ENCODE assay signal across 1 cellular context in the genomic region with DNA sequence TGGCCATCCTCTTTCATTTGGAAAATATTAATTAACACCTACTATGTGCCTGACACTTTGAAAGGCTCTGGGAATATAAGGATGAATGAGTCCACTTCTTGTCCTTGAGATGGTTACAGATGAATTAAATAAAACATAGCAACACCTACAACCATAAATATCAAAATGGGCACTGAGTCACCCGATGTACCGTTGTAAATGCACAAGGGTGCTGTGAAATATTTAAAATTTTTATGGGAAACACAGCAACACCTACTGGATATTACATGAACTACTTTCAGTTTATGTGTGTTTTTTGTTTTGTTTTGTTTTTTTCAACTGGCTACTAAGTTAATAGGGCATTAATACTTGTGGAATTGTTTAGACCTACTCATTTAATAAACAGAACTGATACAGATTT.
TF ChIP-seq lines count a peak whose summit lies in the region.

No MANE protein-coding gene starts in this region.

TF ChIP-seq in GM23338, 12 proteins besides CTCF, POLR2A, EP300 and RAD21 (continued from another document):
- TF ChIP-seq, protein P1, sequence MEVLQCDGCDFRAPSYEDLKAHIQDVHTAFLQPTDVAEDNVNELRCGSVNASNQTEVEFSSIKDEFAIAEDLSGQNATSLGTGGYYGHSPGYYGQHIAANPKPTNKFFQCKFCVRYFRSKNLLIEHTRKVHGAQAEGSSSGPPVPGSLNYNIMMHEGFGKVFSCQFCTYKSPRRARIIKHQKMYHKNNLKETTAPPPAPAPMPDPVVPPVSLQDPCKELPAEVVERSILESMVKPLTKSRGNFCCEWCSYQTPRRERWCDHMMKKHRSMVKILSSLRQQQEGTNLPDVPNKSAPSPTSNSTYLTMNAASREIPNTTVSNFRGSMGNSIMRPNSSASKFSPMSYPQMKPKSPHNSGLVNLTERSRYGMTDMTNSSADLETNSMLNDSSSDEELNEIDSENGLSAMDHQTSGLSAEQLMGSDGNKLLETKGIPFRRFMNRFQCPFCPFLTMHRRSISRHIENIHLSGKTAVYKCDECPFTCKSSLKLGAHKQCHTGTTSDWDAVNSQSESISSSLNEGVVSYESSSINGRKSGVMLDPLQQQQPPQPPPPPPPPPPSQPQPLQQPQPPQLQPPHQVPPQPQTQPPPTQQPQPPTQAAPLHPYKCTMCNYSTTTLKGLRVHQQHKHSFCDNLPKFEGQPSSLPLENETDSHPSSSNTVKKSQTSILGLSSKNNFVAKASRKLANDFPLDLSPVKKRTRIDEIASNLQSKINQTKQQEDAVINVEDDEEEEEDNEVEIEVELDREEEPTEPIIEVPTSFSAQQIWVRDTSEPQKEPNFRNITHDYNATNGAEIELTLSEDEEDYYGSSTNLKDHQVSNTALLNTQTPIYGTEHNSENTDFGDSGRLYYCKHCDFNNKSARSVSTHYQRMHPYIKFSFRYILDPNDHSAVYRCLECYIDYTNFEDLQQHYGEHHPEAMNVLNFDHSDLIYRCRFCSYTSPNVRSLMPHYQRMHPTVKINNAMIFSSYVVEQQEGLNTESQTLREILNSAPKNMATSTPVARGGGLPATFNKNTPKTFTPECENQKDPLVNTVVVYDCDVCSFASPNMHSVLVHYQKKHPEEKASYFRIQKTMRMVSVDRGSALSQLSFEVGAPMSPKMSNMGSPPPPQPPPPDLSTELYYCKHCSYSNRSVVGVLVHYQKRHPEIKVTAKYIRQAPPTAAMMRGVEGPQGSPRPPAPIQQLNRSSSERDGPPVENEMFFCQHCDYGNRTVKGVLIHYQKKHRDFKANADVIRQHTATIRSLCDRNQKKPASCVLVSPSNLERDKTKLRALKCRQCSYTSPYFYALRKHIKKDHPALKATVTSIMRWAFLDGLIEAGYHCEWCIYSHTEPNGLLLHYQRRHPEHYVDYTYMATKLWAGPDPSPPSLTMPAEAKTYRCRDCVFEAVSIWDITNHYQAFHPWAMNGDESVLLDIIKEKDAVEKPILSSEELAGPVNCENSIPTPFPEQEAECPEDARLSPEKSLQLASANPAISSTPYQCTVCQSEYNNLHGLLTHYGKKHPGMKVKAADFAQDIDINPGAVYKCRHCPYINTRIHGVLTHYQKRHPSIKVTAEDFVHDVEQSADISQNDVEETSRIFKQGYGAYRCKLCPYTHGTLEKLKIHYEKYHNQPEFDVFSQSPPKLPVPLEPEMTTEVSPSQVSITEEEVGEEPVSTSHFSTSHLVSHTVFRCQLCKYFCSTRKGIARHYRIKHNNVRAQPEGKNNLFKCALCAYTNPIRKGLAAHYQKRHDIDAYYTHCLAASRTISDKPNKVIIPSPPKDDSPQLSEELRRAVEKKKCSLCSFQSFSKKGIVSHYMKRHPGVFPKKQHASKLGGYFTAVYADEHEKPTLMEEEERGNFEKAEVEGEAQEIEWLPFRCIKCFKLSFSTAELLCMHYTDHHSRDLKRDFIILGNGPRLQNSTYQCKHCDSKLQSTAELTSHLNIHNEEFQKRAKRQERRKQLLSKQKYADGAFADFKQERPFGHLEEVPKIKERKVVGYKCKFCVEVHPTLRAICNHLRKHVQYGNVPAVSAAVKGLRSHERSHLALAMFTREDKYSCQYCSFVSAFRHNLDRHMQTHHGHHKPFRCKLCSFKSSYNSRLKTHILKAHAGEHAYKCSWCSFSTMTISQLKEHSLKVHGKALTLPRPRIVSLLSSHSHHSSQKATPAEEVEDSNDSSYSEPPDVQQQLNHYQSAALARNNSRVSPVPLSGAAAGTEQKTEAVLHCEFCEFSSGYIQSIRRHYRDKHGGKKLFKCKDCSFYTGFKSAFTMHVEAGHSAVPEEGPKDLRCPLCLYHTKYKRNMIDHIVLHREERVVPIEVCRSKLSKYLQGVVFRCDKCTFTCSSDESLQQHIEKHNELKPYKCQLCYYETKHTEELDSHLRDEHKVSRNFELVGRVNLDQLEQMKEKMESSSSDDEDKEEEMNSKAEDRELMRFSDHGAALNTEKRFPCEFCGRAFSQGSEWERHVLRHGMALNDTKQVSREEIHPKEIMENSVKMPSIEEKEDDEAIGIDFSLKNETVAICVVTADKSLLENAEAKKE (CRISPR knock-in tag; IDR thresholded peaks at IDR 0.05): no peak
- TF ChIP-seq, protein P2, sequence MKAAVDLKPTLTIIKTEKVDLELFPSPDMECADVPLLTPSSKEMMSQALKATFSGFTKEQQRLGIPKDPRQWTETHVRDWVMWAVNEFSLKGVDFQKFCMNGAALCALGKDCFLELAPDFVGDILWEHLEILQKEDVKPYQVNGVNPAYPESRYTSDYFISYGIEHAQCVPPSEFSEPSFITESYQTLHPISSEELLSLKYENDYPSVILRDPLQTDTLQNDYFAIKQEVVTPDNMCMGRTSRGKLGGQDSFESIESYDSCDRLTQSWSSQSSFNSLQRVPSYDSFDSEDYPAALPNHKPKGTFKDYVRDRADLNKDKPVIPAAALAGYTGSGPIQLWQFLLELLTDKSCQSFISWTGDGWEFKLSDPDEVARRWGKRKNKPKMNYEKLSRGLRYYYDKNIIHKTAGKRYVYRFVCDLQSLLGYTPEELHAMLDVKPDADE (IDR thresholded peaks at IDR 0.05): no peak
